Comparison of ENCODE assay signal across 1 cellular context in genomic region chr19:794989-795658, GRCh38.
TF ChIP-seq lines count a peak whose summit lies in the region.

No MANE protein-coding gene starts in this region.

TF ChIP-seq in GM23338, 12 proteins besides CTCF, POLR2A, EP300 and RAD21 (continued from another document):
- no peak for TF ChIP-seq ZNF462 (CRISPR knock-in tag; IDR thresholded peaks at IDR 0.05)
- no peak for TF ChIP-seq REST (IDR thresholded peaks at IDR 0.05; ENCODE audit: unreplicated experiment)
